ENCODE assay signal across 30 cellular contexts in genomic region chr10:110636572-110636931, GRCh38. TPM values are rescaled to one million over a fixed set of nuclear protein-coding genes. Genes with fewer than 3 reads are reported as not detected.
DNase-seq lines count a peak whose midpoint lies in the region; ATAC-seq, FAIRE-seq and TF ChIP-seq lines count a peak whose summit lies in the region.
"Had no signal": no experiment of that assay in that cellular context is flagged by ENCODE, and none has a peak within 500 bp of the region (broad histone marks: within the 10 kb centered on the region; RNA-seq: fewer than 3 reads in every experiment).

No MANE protein-coding gene starts in this region.

- no peak for TF ChIP-seq POLR2A in K562 (conservative IDR thresholded peaks at IDR 0.05)

- no peak overlapping the region for H3K4me2 ChIP-seq in K562 (ENCODE audit: insufficient read depth, low read length)

- H3K9me1 ChIP-seq in K562 (ENCODE audit: control insufficient read depth, insufficient read depth, low read length): no peaks in the 10 kb centered on the region

- CTCF ChIA-PET in K562 (lab: Yijun Ruan, JAX; ENCODE audit: low intra/inter-chr PET ratio): no interaction called here
- CTCF ChIA-PET in activated CD4-positive, alpha-beta T cell treated with anti-CD3 and anti-CD28 coated beads for 36 hours (lab: Charles Lee): interaction anchor here (0.7 to 1.7 kb wide), 2 partner anchors 36 to 160 kb away, joined by 3 to 4 read pairs; no protein-coding TSS in a partner anchor

- H3K4me3 Mint-ChIP-seq in activated CD4-positive, alpha-beta T cell treated with anti-CD3 and anti-CD28 coated beads for 36 hours: no peak overlapping the region
- H3K4me3 Mint-ChIP-seq: activated T-cell treated with anti-CD3 and anti-CD28 coated beads, Interleukin-2, amount 50 U/mL, for 72 hours; effector memory CD8-positive, alpha-beta T cell; nephron progenitor cell; stimulated activated naive B cell treated with anti-CD40 and anti-IgM and Interleukin-4, amounts not matched to agents 10 μg/mL and 1 μg/mL and 100 μg/mL, for 72 hours had no signal

- H3K27ac Mint-ChIP-seq in activated CD4-positive, alpha-beta T cell treated with anti-CD3 and anti-CD28 coated beads for 36 hours: no peak overlapping the region
- H3K27ac Mint-ChIP-seq: activated T-cell treated with anti-CD3 and anti-CD28 coated beads, Interleukin-2, amount 50 U/mL, for 72 hours; effector memory CD8-positive, alpha-beta T cell; nephron progenitor cell; stimulated activated naive B cell treated with anti-CD40 and anti-IgM and Interleukin-4, amounts not matched to agents 10 μg/mL and 1 μg/mL and 100 μg/mL, for 72 hours had no signal

- no peak for TF ChIP-seq RAD21 in K562 (CRISPR knock-in tag; conservative IDR thresholded peaks at IDR 0.05 in 1 of 2, IDR thresholded peaks at IDR 0.05 in 1 of 2)

- no peak overlapping the region for H2AFZ ChIP-seq in K562 (ENCODE audit: low read depth, low read length)

- H3K27ac ChIP-seq in HUES48 (ENCODE audit: low read depth, low read length) (peak overlapping the region; percentile 75), K562 (ENCODE audit: extremely low read depth, low read depth, low read length) (no peak overlapping the region), right cardiac atrium (ENCODE audit: low read length) (peak overlapping the region; percentile 83), rectal smooth muscle tissue (ENCODE audit: low read depth, low read length) (peak overlapping the region; percentile 65)
- H3K27ac ChIP-seq: body of pancreas, C4-2B, colonic mucosa, foreskin keratinocyte, parathyroid adenoma, suprapubic skin had no signal

- H4K20me1 ChIP-seq in K562 (replicated peaks; ENCODE audit: control insufficient read depth, insufficient read depth, low read length): no peaks in the 10 kb centered on the region

- TF ChIP-seq EP300 in K562 (IDR thresholded peaks at IDR 0.05; ENCODE audit: low read length): no peak

- H3K9me3 ChIP-seq in HUES48 (ENCODE audit: control insufficient read depth, insufficient read depth, low read length) (no peaks in the 10 kb centered on the region), K562 (replicated peaks; ENCODE audit: control insufficient read depth, insufficient read depth, low read depth, low read length) (no peaks in the 10 kb centered on the region), right cardiac atrium (ENCODE audit: control insufficient read depth, low read length) (no peaks in the 10 kb centered on the region)
- H3K9me3 ChIP-seq: body of pancreas, colonic mucosa, suprapubic skin had no signal

- WGBS in K562 (ENCODE audit: insufficient coverage, low coverage, missing lambda C conversion rate): 90% methylated on average over 1 of the region's 2 CpGs
- 83% methylated on average over 2 of the region's 2 CpGs for WGBS in right cardiac atrium

- H3K4me3 ChIP-seq in HUES48 (ENCODE audit: low read depth, low read length) (no peak overlapping the region), K562 (no peak overlapping the region), right cardiac atrium (ENCODE audit: low read length) (no peak overlapping the region), rectal smooth muscle tissue (ENCODE audit: low read length) (no peak overlapping the region)
- H3K4me3 ChIP-seq: body of pancreas, colonic mucosa, suprapubic skin had no signal

- FAIRE-seq in K562 (lab: Jason Lieb, UNC): no peak
- FAIRE-seq: GM19239 had no signal

- H3K36me3 ChIP-seq in HUES48 (ENCODE audit: control insufficient read depth, insufficient read depth, low read length) (no peaks in the 10 kb centered on the region), K562 (ENCODE audit: control insufficient read depth, insufficient read depth, low read length) (no peaks in the 10 kb centered on the region), rectal smooth muscle tissue (ENCODE audit: control insufficient read depth, insufficient read depth, low read length) (no peaks in the 10 kb centered on the region)
- H3K36me3 ChIP-seq: colonic mucosa, suprapubic skin had no signal

- intact Hi-C loops in K562 (cut with micrococcal nuclease): no loop called here
- intact Hi-C loops in right cardiac atrium (cut with DNase I): no loop called here
- intact Hi-C loops in activated CD4-positive, alpha-beta T cell treated with anti-CD3 and anti-CD28 coated beads for 36 hours (cut with DNase I, micrococcal nuclease): no loop called here

- no peak for ATAC-seq in K562
- ATAC-seq in right cardiac atrium: no peak
- ATAC-seq in activated CD4-positive, alpha-beta T cell treated with anti-CD3 and anti-CD28 coated beads for 36 hours: no peak
- ATAC-seq: activated T-cell treated with anti-CD3 and anti-CD28 coated beads, Interleukin-2, amount 50 U/mL, for 72 hours; body of pancreas; effector memory CD8-positive, alpha-beta T cell; foreskin keratinocyte; stimulated activated naive B cell treated with anti-CD40 and anti-IgM and Interleukin-4, amounts not matched to agents 10 μg/mL and 1 μg/mL and 100 μg/mL, for 72 hours had no signal

- POLR2A ChIA-PET in K562 (lab: Yijun Ruan, JAX): interaction anchor here (0.6 to 1.4 kb wide), 3 partner anchors 12 to 22 kb away, joined by 3 to 4 read pairs (median 3); no protein-coding TSS in a partner anchor
- POLR2A ChIA-PET in activated CD4-positive, alpha-beta T cell treated with anti-CD3 and anti-CD28 coated beads for 36 hours (lab: Charles Lee): no interaction called here

- H3K4me1 Mint-ChIP-seq in activated CD4-positive, alpha-beta T cell treated with anti-CD3 and anti-CD28 coated beads for 36 hours: peaks cover 9% of the 10 kb centered on the region

- in situ Hi-C loops in K562 (cut with MboI): no loop called here

- H3K36me3 Mint-ChIP-seq in activated CD4-positive, alpha-beta T cell treated with anti-CD3 and anti-CD28 coated beads for 36 hours (ENCODE audit: low read depth): no peaks in the 10 kb centered on the region
- H3K36me3 Mint-ChIP-seq: stimulated activated naive B cell treated with anti-CD40 and anti-IgM and Interleukin-4, amounts not matched to agents 10 μg/mL and 1 μg/mL and 100 μg/mL, for 72 hours had no signal

- H3K27me3 Mint-ChIP-seq in activated CD4-positive, alpha-beta T cell treated with anti-CD3 and anti-CD28 coated beads for 36 hours: peaks cover 11% of the 10 kb centered on the region

- no peak for DNase-seq in K562 (ENCODE audit: extremely low read depth in 1 of 4, low spot score in 3 of 4)
- DNase-seq in right cardiac atrium: no peak
- no peak for DNase-seq in KG1 (lab: John Stamatoyannopoulos, UW)
- DNase-seq in activated CD4-positive, alpha-beta T cell treated with anti-CD3 and anti-CD28 coated beads for 36 hours: no peak
- DNase-seq in NCI-H1436 treated with DMSO at 0.1 percent for 48 hours (lab: John Stamatoyannopoulos, UW): no peak
- DNase-seq: activated CD4-positive, alpha-beta T cell treated with anti-CD3 and anti-CD28 coated beads, Interleukin-2, amount 50 U/mL, for 1 hour; activated naive CD4-positive, alpha-beta T cell; activated T-cell treated with anti-CD3 and anti-CD28 coated beads, Interleukin-2, amount 50 U/mL, for 72 hours; body of pancreas; colonic mucosa; DND-41; effector memory CD8-positive, alpha-beta T cell; foreskin keratinocyte; hypothalamus; islet precursor cell; NCI-H1048; NCI-H187; NCI-H2171 treated with DMSO at 0.1 percent for 48 hours; NCI-H526; SIG-M5; stimulated activated naive B cell treated with anti-CD40 and anti-IgM and Interleukin-4, amounts not matched to agents 10 μg/mL and 1 μg/mL and 100 μg/mL, for 72 hours; SW 1271; T-helper 9 cell had no signal

- H3K4me1 ChIP-seq in HUES48 (ENCODE audit: control insufficient read depth, insufficient read depth, low read length) (peaks cover 28% of the 10 kb centered on the region), K562 (replicated peaks in 1 of 2; ENCODE audit: control insufficient read depth in 2 of 2, insufficient read depth in 2 of 2, low read length in 2 of 2) (peaks cover 0 to 11% of the 10 kb centered on the region in 2 experiments; a peak in 3 of 5 replicates), right cardiac atrium (ENCODE audit: control insufficient read depth, insufficient read depth, low read length) (peaks cover 2% of the 10 kb centered on the region), rectal smooth muscle tissue (ENCODE audit: control insufficient read depth, insufficient read depth, low read length) (peaks cover 14% of the 10 kb centered on the region)
- H3K4me1 ChIP-seq: body of pancreas, colonic mucosa, parathyroid adenoma, suprapubic skin had no signal

- H3K9ac ChIP-seq in HUES48 (ENCODE audit: low read depth, low read length): no peak overlapping the region
- no peak overlapping the region; a peak in 1 of 4 replicates for H3K9ac ChIP-seq in K562 (ENCODE audit: insufficient read depth in 1 of 2, low read depth in 2 of 2, low read length in 2 of 2)
- H3K9ac ChIP-seq in rectal smooth muscle tissue (ENCODE audit: low read length): no peak overlapping the region
- H3K9ac ChIP-seq: parathyroid adenoma had no signal

- H3K9me3 Mint-ChIP-seq in activated CD4-positive, alpha-beta T cell treated with anti-CD3 and anti-CD28 coated beads for 36 hours (ENCODE audit: low read depth): no peaks in the 10 kb centered on the region
- H3K9me3 Mint-ChIP-seq: activated T-cell treated with anti-CD3 and anti-CD28 coated beads, Interleukin-2, amount 50 U/mL, for 72 hours; effector memory CD8-positive, alpha-beta T cell; nephron progenitor cell; stimulated activated naive B cell treated with anti-CD40 and anti-IgM and Interleukin-4, amounts not matched to agents 10 μg/mL and 1 μg/mL and 100 μg/mL, for 72 hours had no signal

- no peak for TF ChIP-seq CTCF in K562 (IDR thresholded peaks at IDR 0.05 in 2 of 3, conservative IDR thresholded peaks at IDR 0.05 in 1 of 3; ENCODE audit: insufficient read depth in 2 of 3, low read depth in 1 of 3, low read length in 3 of 3)

- H3K27me3 ChIP-seq in HUES48 (ENCODE audit: control insufficient read depth, insufficient read depth, low read length): peaks cover 2% of the 10 kb centered on the region; the same call in 1 of the 2 replicates
- H3K27me3 ChIP-seq in K562 (ENCODE audit: control insufficient read depth in 2 of 2, insufficient read depth in 2 of 2, low read length in 2 of 2): no peaks in the 10 kb centered on the region
- H3K27me3 ChIP-seq in right cardiac atrium (ENCODE audit: control insufficient read depth, insufficient read depth): no peaks in the 10 kb centered on the region
- no peaks in the 10 kb centered on the region for H3K27me3 ChIP-seq in rectal smooth muscle tissue (ENCODE audit: control insufficient read depth, insufficient read depth, low read length)
- H3K27me3 ChIP-seq: body of pancreas had no signal

- no peaks in the 10 kb centered on the region for H3K79me2 ChIP-seq in K562 (ENCODE audit: control insufficient read depth, insufficient read depth, low read length)
- H3K79me2 ChIP-seq: parathyroid adenoma had no signal

- no TSS peak for BruUV-seq in K562 (replicated peaks; lab: Mats Ljungman, UMichigan)

RNA-seq across cellular contexts. Expression of gene RBM20, which starts 7.6 kb away (rescaled TPM):
- total RNA-seq in K562 (2011; cell fraction: chromatin; rRNA removed; ENCODE audit: low replicate concordance): 20.1 and 23.9 TPM in 2 replicates
- 9.9 and 13.2 TPM in 2 replicates for total RNA-seq in K562 (2011; cell fraction: nucleolus; rRNA removed)
- 17.7 and 34.0 TPM in 2 replicates for total RNA-seq in K562 (2011; cell fraction: nucleoplasm; rRNA removed)
- total RNA-seq in K562 (2014; rRNA removed): 2.7 and 3.0 TPM in 2 replicates
- 3.2 TPM in 2 replicates for total RNA-seq in K562 (2014; rRNA removed; fragmentation: Illumina TruSeq; extraction: Trizol)
- total RNA-seq in K562 (2015; rRNA removed; fragmentation: Illumina TruSeq; extraction: Trizol): 3.2 and 3.4 TPM in 2 replicates
- total RNA-seq in K562 (2021): 4.6 and 5.7 TPM in 2 replicates
- polyA plus RNA-seq in K562 (2011; rRNA removed): 2.6 and 3.1 TPM in 2 replicates
- polyA plus RNA-seq in K562 (2011; cell fraction: cytosol; rRNA removed): 1.3 and 1.9 TPM in 2 replicates
- polyA plus RNA-seq in K562 (2011; cell fraction: nucleus; rRNA removed): 9.8 and 13.1 TPM in 2 replicates
- 2.8 and 4.2 TPM in 2 replicates for polyA plus RNA-seq in K562 (2012)
- polyA plus RNA-seq in K562 (2014; fragmentation: Illumina TruSeq; extraction: Trizol): 4.6 and 4.8 TPM in 2 replicates
- polyA plus RNA-seq in K562 (2014; fragmentation: Nextera tagmentation; extraction: Ambion mirVana): under 1 TPM; 0.63 to 0.68 TPM
- 3.7 and 4.7 TPM in 2 replicates for polyA plus RNA-seq in K562 (2014; rRNA removed)
- 3.5 and 4.8 TPM in 2 replicates for polyA minus RNA-seq in K562 (2011; rRNA and poly(A)+ RNA removed)
- polyA minus RNA-seq in K562 (2011; cell fraction: cytosol; rRNA and poly(A)+ RNA removed): 2.2 and 3.1 TPM in 2 replicates
- 6.5 and 9.7 TPM in 2 replicates for polyA minus RNA-seq in K562 (2011; cell fraction: nucleus; rRNA and poly(A)+ RNA removed)
- 10 to 100 TPM; 51.5 to 92.0 (median 74.2) TPM for total RNA-seq in right cardiac atrium
- 34.3 TPM for polyA plus RNA-seq in right cardiac atrium
- under 1 TPM; 0.05 to 0.40 TPM for total RNA-seq in activated CD4-positive, alpha-beta T cell treated with anti-CD3 and anti-CD28 coated beads for 36 hours
- total RNA-seq: foreskin keratinocyte had no signal
- polyA plus RNA-seq: foreskin keratinocyte had no signal
